ENCODE assay signal across 31 cellular contexts in the genomic region with DNA sequence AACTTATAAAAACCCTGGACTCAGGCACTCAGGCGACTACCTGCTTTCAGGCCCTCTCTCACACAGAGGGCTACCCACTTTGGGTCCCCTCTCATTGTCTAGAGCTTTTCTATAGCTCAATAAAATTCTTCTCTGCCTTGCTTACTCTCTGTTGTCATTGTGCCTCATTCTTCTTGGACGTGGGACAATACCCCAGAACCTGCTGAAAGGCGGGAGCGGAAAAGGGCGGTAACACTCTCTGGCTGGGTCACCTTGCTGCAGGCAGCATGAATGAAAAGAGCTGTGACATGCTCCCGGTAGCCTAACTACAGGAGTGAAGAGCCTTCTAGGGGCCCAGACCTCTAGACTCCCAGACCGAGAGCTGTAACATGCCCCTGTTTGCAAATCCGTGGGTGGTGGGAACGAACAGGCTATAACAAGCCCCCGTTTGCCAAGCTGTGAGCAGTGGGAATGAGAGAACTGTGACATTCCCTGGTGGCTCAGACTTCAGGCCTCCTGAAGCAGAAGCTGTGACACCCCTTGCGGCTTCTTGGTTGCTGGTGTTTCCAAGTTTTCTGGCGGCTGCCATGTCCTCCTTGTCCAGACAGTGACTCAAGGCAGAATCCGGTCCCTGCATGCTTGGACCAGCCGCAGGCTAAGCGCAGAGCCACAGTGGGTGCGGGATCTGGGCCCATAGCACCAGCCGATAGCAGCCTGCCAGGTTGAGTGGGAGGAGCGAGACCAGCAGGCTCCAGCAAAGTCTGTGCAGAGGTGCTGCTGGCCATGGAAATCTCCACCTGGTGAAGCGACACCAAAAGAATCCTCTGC.
A peak's percentile ranks its signal among the peaks of the same experiment; 100 is the strongest.
DNase-seq lines count a peak whose midpoint lies in the region; ATAC-seq and TF ChIP-seq lines count a peak whose summit lies in the region.
"Had no signal": no experiment of that assay in that cellular context is flagged by ENCODE, and none has a peak within 500 bp of the region (broad histone marks: within the 10 kb centered on the region; RNA-seq: fewer than 3 reads in every experiment).

No MANE protein-coding gene starts in this region.

- H3K9ac ChIP-seq in HCT116 (ENCODE audit: low read length): no peak overlapping the region
- H3K9ac ChIP-seq in endodermal cell (ENCODE audit: extremely low read depth, low read length, poor library complexity, severe bottlenecking): no peak overlapping the region
- no peak overlapping the region for H3K9ac ChIP-seq in neural progenitor cell
- H3K9ac ChIP-seq: BLaER1 treated with 17β-estradiol and CSF1 and Interleukin-3, amounts not matched to agents 10 nM and 100 nM had no signal

- intact Hi-C loops in HCT116 (cut with micrococcal nuclease): no loop called here

- H2AFZ ChIP-seq in HCT116 (ENCODE audit: low read depth, low read length, poor library complexity, severe bottlenecking) (no peak overlapping the region), neural progenitor cell (replicated peaks) (peak overlapping the region; percentile 51)
- H2AFZ ChIP-seq: PC-9 had no signal

- no peaks in the 10 kb centered on the region for H3K9me2 ChIP-seq in HCT116 (ENCODE audit: insufficient read depth)

- TF ChIP-seq POLR2A in HCT116 (IDR thresholded peaks at IDR 0.05; ENCODE audit: borderline replicate concordance, extremely low read depth, insufficient read depth, insufficient read length): no peak

- H3K4me1 Mint-ChIP-seq in endodermal cell: no peaks in the 10 kb centered on the region
- peaks cover 9% of the 10 kb centered on the region for H3K4me1 Mint-ChIP-seq in neural progenitor cell
- H3K4me1 Mint-ChIP-seq: activated naive CD4-positive, alpha-beta T cell treated with anti-CD3 and anti-CD28 coated beads, Interleukin-2, amount 10 ng/mL, durations not matched to agents 7 days and 5 days; naive B cell; T-helper 17 cell had no signal

- H3K9me3 ChIP-seq in HCT116 (ENCODE audit: control insufficient read depth in 1 of 2, insufficient read depth in 1 of 2, low read depth in 1 of 2, low read length in 2 of 2): peaks cover 0 to 5% of the 10 kb centered on the region in 2 experiments; a peak in 2 of 4 replicates
- H3K9me3 ChIP-seq in endodermal cell (ENCODE audit: control insufficient read depth, low read length): peaks cover 12% of the 10 kb centered on the region
- H3K9me3 ChIP-seq in neural progenitor cell (ENCODE audit: low read depth): no peaks in the 10 kb centered on the region
- H3K9me3 ChIP-seq: HAP-1, psoas muscle had no signal

- H3K4me3 Mint-ChIP-seq in endodermal cell: no peak overlapping the region
- H3K4me3 Mint-ChIP-seq in neural progenitor cell: no peak overlapping the region
- H3K4me3 Mint-ChIP-seq: activated CD4-positive, alpha-beta memory T cell treated with anti-CD3 and anti-CD28 coated beads for 36 hours; activated naive CD4-positive, alpha-beta T cell treated with anti-CD3 and anti-CD28 coated beads, Interleukin-2, amount 10 ng/mL, durations not matched to agents 7 days and 5 days; activated T-helper 1 cell treated with anti-CD3 and anti-CD28 coated beads, Interleukin-12 subunit alpha, Interleukin-12 subunit beta, Interleukin-2, Interleukin-4 antibody, amounts not matched to agents 30 ng/mL and 10 ng/mL and 1 ng/mL, durations not matched to agents 14 hours and 24 hours and 36 hours; brain; naive B cell; T-helper 17 cell had no signal

- H3K27me3 Mint-ChIP-seq in endodermal cell (ENCODE audit: insufficient read depth) (no peaks in the 10 kb centered on the region), neural progenitor cell (ENCODE audit: insufficient read depth, low read depth) (no peaks in the 10 kb centered on the region)
- H3K27me3 Mint-ChIP-seq: activated CD4-positive, alpha-beta memory T cell treated with anti-CD3 and anti-CD28 coated beads for 36 hours; activated naive CD4-positive, alpha-beta T cell treated with anti-CD3 and anti-CD28 coated beads, Interleukin-2, amount 10 ng/mL, durations not matched to agents 7 days and 5 days; brain; naive B cell; T-helper 17 cell had no signal

- H3K4me1 ChIP-seq in HCT116 (ENCODE audit: control insufficient read depth in 1 of 2, insufficient read depth in 2 of 2, low read length in 2 of 2): peaks cover 0 to 27% of the 10 kb centered on the region in 2 experiments; a peak in 2 of 4 replicates
- no peaks in the 10 kb centered on the region for H3K4me1 ChIP-seq in endodermal cell (ENCODE audit: control insufficient read depth, insufficient read depth, low read length)
- no peaks in the 10 kb centered on the region for H3K4me1 ChIP-seq in neural progenitor cell
- H3K4me1 ChIP-seq: adrenal gland; BLaER1 treated with 17β-estradiol and CSF1 and Interleukin-3, amounts not matched to agents 10 nM and 100 nM; HAP-1; psoas muscle; stomach had no signal

- H3K4me3 ChIP-seq in HCT116 (replicated peaks in 1 of 2; ENCODE audit: low read depth in 1 of 2, low read length in 2 of 2) (no peak overlapping the region), endodermal cell (ENCODE audit: low read length) (no peak overlapping the region), neural progenitor cell (no peak overlapping the region)
- H3K4me3 ChIP-seq: adrenal gland; BLaER1 treated with 17β-estradiol and CSF1 and Interleukin-3, amounts not matched to agents 10 nM and 100 nM; HAP-1; PC-9; psoas muscle; stomach had no signal

- no peaks in the 10 kb centered on the region for H3K79me2 ChIP-seq in HCT116 (ENCODE audit: insufficient read depth, low read length)
- no peaks in the 10 kb centered on the region for H3K79me2 ChIP-seq in neural progenitor cell (ENCODE audit: low read depth)

- H3K36me3 Mint-ChIP-seq in endodermal cell (ENCODE audit: low read depth) (no peaks in the 10 kb centered on the region), neural progenitor cell (no peaks in the 10 kb centered on the region)
- H3K36me3 Mint-ChIP-seq: activated CD4-positive, alpha-beta memory T cell treated with anti-CD3 and anti-CD28 coated beads for 36 hours; activated naive CD4-positive, alpha-beta T cell treated with anti-CD3 and anti-CD28 coated beads, Interleukin-2, amount 10 ng/mL, durations not matched to agents 7 days and 5 days; brain; naive B cell had no signal

- no peaks in the 10 kb centered on the region for H3F3A ChIP-seq in neural progenitor cell (ENCODE audit: low read depth)

- H3K27ac Mint-ChIP-seq in endodermal cell: no peak overlapping the region
- no peak overlapping the region for H3K27ac Mint-ChIP-seq in neural progenitor cell
- H3K27ac Mint-ChIP-seq: activated CD4-positive, alpha-beta memory T cell treated with anti-CD3 and anti-CD28 coated beads for 36 hours; activated naive CD4-positive, alpha-beta T cell treated with anti-CD3 and anti-CD28 coated beads, Interleukin-2, amount 10 ng/mL, durations not matched to agents 7 days and 5 days; activated T-helper 1 cell treated with anti-CD3 and anti-CD28 coated beads, Interleukin-12 subunit alpha, Interleukin-12 subunit beta, Interleukin-2, Interleukin-4 antibody, amounts not matched to agents 30 ng/mL and 10 ng/mL and 1 ng/mL, durations not matched to agents 14 hours and 24 hours and 36 hours; brain; naive B cell; T-helper 17 cell had no signal

- H3K27me3 ChIP-seq in HCT116 (ENCODE audit: insufficient read depth, low read length) (no peaks in the 10 kb centered on the region), endodermal cell (ENCODE audit: control insufficient read depth, insufficient read depth, low read length, poor library complexity, severe bottlenecking) (no peaks in the 10 kb centered on the region), neural progenitor cell (no peaks in the 10 kb centered on the region)
- H3K27me3 ChIP-seq: adrenal gland; BLaER1 treated with 17β-estradiol and CSF1 and Interleukin-3, amounts not matched to agents 10 nM and 100 nM; stomach had no signal

- no peak for TF ChIP-seq CTCF in HCT116 (IDR thresholded peaks at IDR 0.05 in 2 of 3, conservative IDR thresholded peaks at IDR 0.05 in 1 of 3; ENCODE audit: borderline replicate concordance in 1 of 3, insufficient read depth in 1 of 3, low read depth in 2 of 3, low read length in 2 of 3)
- TF ChIP-seq CTCF in endodermal cell (conservative IDR thresholded peaks at IDR 0.05): no peak
- TF ChIP-seq CTCF in neural progenitor cell (IDR thresholded peaks at IDR 0.05): no peak

- RAD21 ChIA-PET in HCT116 (lab: Charles Lee; ENCODE audit: low non-redundant PET in 1 of 2, low total read pairs in 2 of 2, uncharacterized antibody in 2 of 2, unreplicated experiment in 2 of 2): no interaction called here

- no peaks in the 10 kb centered on the region for H3K36me3 ChIP-seq in HCT116 (ENCODE audit: control insufficient read depth in 1 of 2, insufficient read depth in 2 of 2, low read length in 2 of 2)
- H3K36me3 ChIP-seq in endodermal cell (ENCODE audit: control insufficient read depth, insufficient read depth, low read length): no peaks in the 10 kb centered on the region
- H3K36me3 ChIP-seq in neural progenitor cell: no peaks in the 10 kb centered on the region
- H3K36me3 ChIP-seq: adrenal gland, HAP-1, stomach had no signal

- WGBS in endodermal cell (ENCODE audit: insufficient coverage in 1 of 2, insufficient read length in 1 of 2), 2 experiments: 90 to 98% methylated on average over 14 to 19 of the region's 19 CpGs

- BruUV-seq in HCT116 (replicated peaks; lab: Mats Ljungman, UMichigan): no TSS peak

- no peak for ATAC-seq in HCT116
- ATAC-seq: activated CD4-positive, CD25-positive, alpha-beta regulatory T cell treated with anti-CD3 and anti-CD28 coated beads, Interleukin-2, amount 50 U/mL, for 24 hours; psoas muscle; Right ventricle myocardium inferior; sciatic nerve; SK-N-SH treated with all-trans-retinoic acid at 6 μM for 48 hours; T-helper 17 cell had no signal

- no peak for TF ChIP-seq RAD21 in HCT116 (IDR thresholded peaks at IDR 0.05; ENCODE audit: low read depth)

- H3K4me2 ChIP-seq in HCT116 (ENCODE audit: low read length): no peak overlapping the region
- H3K4me2 ChIP-seq in neural progenitor cell: no peak overlapping the region
- H3K4me2 ChIP-seq: BLaER1 treated with 17β-estradiol and CSF1 and Interleukin-3, amounts not matched to agents 10 nM and 100 nM; PC-9 had no signal

- POLR2A ChIA-PET in HCT116 (lab: Charles Lee): no interaction called here

- DNase-seq in HCT116 (ENCODE audit: low read depth, low spot score): peak; percentile 10
- DNase-seq in OCI-M1 (lab: John Stamatoyannopoulos, UW): peak; percentile 5
- peak; percentile 61 for DNase-seq in endodermal cell
- DNase-seq in neural progenitor cell (ENCODE audit: low spot score): peak; percentile 23
- no peak for DNase-seq in stimulated activated naive CD4-positive, alpha-beta T cell treated with Interleukin-2 at 50 U/mL for 16 hours (lab: John Stamatoyannopoulos, UW)
- DNase-seq in activated naive CD4-positive, alpha-beta T cell (lab: John Stamatoyannopoulos, UW): no peak
- DNase-seq in occipital lobe (lab: John Stamatoyannopoulos, UW): no peak
- DNase-seq: activated CD4-positive, alpha-beta memory T cell treated with anti-CD3 and anti-CD28 coated beads for 36 hours; activated naive CD4-positive, alpha-beta T cell treated with anti-CD3 and anti-CD28 coated beads, Interleukin-2, amount 10 ng/mL, durations not matched to agents 7 days and 5 days; adrenal gland; Kasumi-1; midbrain; MV-4-11; naive B cell; NCI-H1436 treated with DMSO at 0.1 percent for 48 hours; NCI-H2171; NCI-H524 treated with DMSO at 0.1 percent for 48 hours; PC-9; psoas muscle; stimulated activated CD8-positive, alpha-beta memory T cell treated with anti-CD3 and anti-CD28 coated beads, Interleukin-4, amount 100 ng/mL, for 48 hours; stomach; T-helper 17 cell had no signal

- H3K27ac ChIP-seq in HCT116 (ENCODE audit: low read depth, low read length) (no peak overlapping the region), endodermal cell (ENCODE audit: low read depth, low read length) (no peak overlapping the region), neural progenitor cell (no peak overlapping the region)
- H3K27ac ChIP-seq: adrenal gland; BLaER1 treated with 17β-estradiol and CSF1 and Interleukin-3, amounts not matched to agents 10 nM and 100 nM; epithelial cell of prostate; PC-9; psoas muscle; stomach had no signal

- H4K20me1 ChIP-seq in HCT116 (ENCODE audit: insufficient read depth) (no peaks in the 10 kb centered on the region), neural progenitor cell (ENCODE audit: low read depth) (no peaks in the 10 kb centered on the region)
- H4K20me1 ChIP-seq: BLaER1 treated with 17β-estradiol and CSF1 and Interleukin-3, amounts not matched to agents 10 nM and 100 nM had no signal

- CTCF ChIA-PET in HCT116 (lab: Charles Lee): no interaction called here

- H3K9me3 Mint-ChIP-seq in endodermal cell (peaks cover 14% of the 10 kb centered on the region), neural progenitor cell (peaks cover 3% of the 10 kb centered on the region)

Comparison
In these comparisons a context has a peak if more than half of its experiments do, and no peak if none do; other contexts are left out.
1. DNase-seq: peak in HCT116 (single experiment), OCI-M1 (single experiment), endodermal cell (single experiment) and neural progenitor cell (single experiment); none in stimulated activated naive CD4-positive, alpha-beta T cell treated with Interleukin-2 at 50 U/mL for 16 hours (single experiment), activated naive CD4-positive, alpha-beta T cell (0 of 4) and occipital lobe (single experiment).